8 cellular contexts compared by ENCODE assay signal in genomic region chr10:79195091-79195923, GRCh38.
DNase-seq lines count a peak whose midpoint lies in the region; ATAC-seq and TF ChIP-seq lines count a peak whose summit lies in the region.

No MANE protein-coding gene starts in this region.

- H3K4me1 ChIP-seq in DOHH2 (ENCODE audit: control insufficient read depth, low read length): peaks cover 18% of the 10 kb centered on the region

- H3K27ac ChIP-seq in DOHH2 (ENCODE audit: low read depth, low read length): no peak overlapping the region

- TF ChIP-seq CTCF in DOHH2 (IDR thresholded peaks at IDR 0.05; ENCODE audit: low read depth, low read length, poor library complexity, severe bottlenecking): peak; percentile 96
- TF ChIP-seq CTCF in type B pancreatic cell (conservative IDR thresholded peaks at IDR 0.05): peak; percentile 99

- no peaks in the 10 kb centered on the region for H3K27me3 Mint-ChIP-seq in activated naive CD8-positive, alpha-beta T cell treated with anti-CD3 and anti-CD28 coated beads for 36 hours
- H3K27me3 Mint-ChIP-seq in type B pancreatic cell: no peaks in the 10 kb centered on the region

- H3K36me3 ChIP-seq in DOHH2 (ENCODE audit: control insufficient read depth, low read length): no peaks in the 10 kb centered on the region
- H3K36me3 ChIP-seq in MG63: peaks cover 70% of the 10 kb centered on the region

- no peaks in the 10 kb centered on the region for H3F3A ChIP-seq in DOHH2 (ENCODE audit: control insufficient read depth, insufficient read depth)

- no peak overlapping the region for H3K27ac Mint-ChIP-seq in activated naive CD8-positive, alpha-beta T cell treated with anti-CD3 and anti-CD28 coated beads for 36 hours
- peak overlapping the region; percentile 69 for H3K27ac Mint-ChIP-seq in type B pancreatic cell

- no peaks in the 10 kb centered on the region for H3K9me2 ChIP-seq in DOHH2 (replicated peaks; ENCODE audit: control insufficient read depth, low read length)

- H3K9me3 ChIP-seq in DOHH2 (ENCODE audit: control insufficient read depth, insufficient read depth, low read length): no peaks in the 10 kb centered on the region
- H3K9me3 ChIP-seq in MG63: 0 out of 2 replicates have a peak, but pooled peaks cover 2% of the 10 kb centered on the region

- no peaks in the 10 kb centered on the region for H3K36me3 Mint-ChIP-seq in activated naive CD8-positive, alpha-beta T cell treated with anti-CD3 and anti-CD28 coated beads for 36 hours
- peaks cover 5% of the 10 kb centered on the region for H3K36me3 Mint-ChIP-seq in type B pancreatic cell

- H3K27me3 ChIP-seq in DOHH2 (ENCODE audit: control insufficient read depth, low read length) (peaks cover 24% of the 10 kb centered on the region), MG63 (no peaks in the 10 kb centered on the region)

- H3K4me3 ChIP-seq in DOHH2 (ENCODE audit: low read length) (no peak overlapping the region), MG63 (no peak overlapping the region)

- intact Hi-C loops in Right ventricle myocardium superior (cut with DNase I): loop anchor here (10.0 kb wide), 1 partner anchor 981 kb away; no protein-coding TSS in a partner anchor
- intact Hi-C loops in posterior cingulate gyrus (cut with DNase I): loop anchor here (1.0 to 5.0 kb wide), 5 partner anchors 124 to 1148 kb away; no protein-coding TSS in a partner anchor

- DNase-seq in GOT3 (lab: John Stamatoyannopoulos, UW) (peak; percentile 16), MG63 (peak; percentile 77), SKM-1 treated with dmso at 0.1 percent for 144 hours (lab: John Stamatoyannopoulos, UW; ENCODE audit: unreplicated experiment) (peak; percentile 70), Right ventricle myocardium superior (peak; percentile 94), posterior cingulate gyrus (peak; percentile 70 to 98 (median 86)), type B pancreatic cell (ENCODE audit: extremely low spot score, unreplicated experiment) (peak; percentile 91)
- peak; percentile 80 for DNase-seq in activated naive CD8-positive, alpha-beta T cell treated with anti-CD3 and anti-CD28 coated beads for 36 hours

- H3K4me3 Mint-ChIP-seq in activated naive CD8-positive, alpha-beta T cell treated with anti-CD3 and anti-CD28 coated beads for 36 hours: no peak overlapping the region
- peak overlapping the region; percentile 58 for H3K4me3 Mint-ChIP-seq in type B pancreatic cell

- ATAC-seq in Right ventricle myocardium superior (ENCODE audit: poor library complexity): peak; percentile 90

- H4K20me1 ChIP-seq in DOHH2 (ENCODE audit: control insufficient read depth, insufficient read depth, low read depth, low read length): no peaks in the 10 kb centered on the region

- no peaks in the 10 kb centered on the region for H3K79me2 ChIP-seq in DOHH2 (ENCODE audit: control insufficient read depth, low read length)

- no peak overlapping the region for H3K4me2 ChIP-seq in DOHH2 (ENCODE audit: low read length)

- no peaks in the 10 kb centered on the region for H3K9me3 Mint-ChIP-seq in activated naive CD8-positive, alpha-beta T cell treated with anti-CD3 and anti-CD28 coated beads for 36 hours
- no peaks in the 10 kb centered on the region for H3K9me3 Mint-ChIP-seq in type B pancreatic cell

- peaks cover 4% of the 10 kb centered on the region for H3K4me1 Mint-ChIP-seq in activated naive CD8-positive, alpha-beta T cell treated with anti-CD3 and anti-CD28 coated beads for 36 hours
- H3K4me1 Mint-ChIP-seq in type B pancreatic cell (ENCODE audit: unreplicated experiment): peaks cover 32% of the 10 kb centered on the region

Comparison
In these comparisons a context has a peak if more than half of its experiments do, and no peak if none do; other contexts are left out.
1. DNase-seq: peak in every context shown above with its lines; median percentile 94 in Right ventricle myocardium superior; 91 in type B pancreatic cell; 86 in posterior cingulate gyrus; 80 in activated naive CD8-positive, alpha-beta T cell treated with anti-CD3 and anti-CD28 coated beads for 36 hours; 77 in MG63; 70 in SKM-1 treated with dmso at 0.1 percent for 144 hours; 16 in GOT3.